In the genomic region with DNA sequence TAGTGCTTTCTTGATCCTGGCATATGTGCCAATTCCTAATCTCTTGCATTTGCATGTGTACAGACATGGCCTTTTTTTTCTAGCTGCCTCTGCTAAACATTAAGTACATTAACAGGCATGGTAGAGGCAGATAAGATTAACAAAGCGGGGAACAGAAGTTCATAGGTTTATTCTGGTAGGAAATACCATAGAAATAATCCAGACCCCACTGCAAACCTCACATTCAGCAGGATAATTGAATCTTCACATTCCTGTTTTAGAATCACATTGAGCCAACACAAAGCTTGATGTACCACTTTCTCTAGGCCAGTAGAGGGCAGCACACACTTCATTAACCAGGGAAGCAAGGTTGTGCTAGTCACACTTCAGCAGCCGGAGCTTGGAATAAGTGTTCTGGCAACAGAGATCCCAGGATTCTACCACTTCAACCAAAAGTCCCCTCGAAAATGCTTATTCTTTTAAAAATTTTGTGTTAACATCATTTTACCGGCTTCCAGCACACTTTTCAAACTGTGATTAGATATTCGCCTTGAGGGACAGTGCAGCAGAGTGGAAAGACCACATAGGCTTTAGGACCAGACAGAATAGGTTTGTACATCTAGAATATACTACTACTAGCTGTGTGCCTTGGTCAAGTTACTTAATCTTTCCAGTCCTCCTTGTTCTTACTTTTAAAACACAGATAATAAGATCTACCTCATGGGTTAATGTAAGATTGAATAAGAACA, we compare ENCODE assay signal across 8 cellular contexts.
DNase-seq lines count a peak whose midpoint lies in the region; ATAC-seq, FAIRE-seq and TF ChIP-seq lines count a peak whose summit lies in the region.

No MANE protein-coding gene starts in this region.

- no peaks in the 10 kb centered on the region for H3K9me3 ChIP-seq in cardiac muscle cell (ENCODE audit: low read depth)

- no peaks in the 10 kb centered on the region for H3K4me1 Mint-ChIP-seq in activated CD8-positive, alpha-beta T cell treated with anti-CD3 and anti-CD28 coated beads for 36 hours (ENCODE audit: low read depth)

- CTCF ChIA-PET in activated CD8-positive, alpha-beta T cell treated with anti-CD3 and anti-CD28 coated beads for 36 hours (lab: Charles Lee) = interaction anchor here (0.8 to 1.5 kb wide), 6 partner anchors 10 to 584 kb away, joined by 3 to 5 read pairs (median 3); no protein-coding TSS in a partner anchor

- no peak overlapping the region for H3K4me3 Mint-ChIP-seq in activated CD8-positive, alpha-beta T cell treated with anti-CD3 and anti-CD28 coated beads for 36 hours

- TF ChIP-seq CTCF in D721Med (IDR thresholded peaks at IDR 0.05; ENCODE audit: insufficient read depth, missing control alignments) (peak; percentile 85), cardiac muscle cell (IDR thresholded peaks at IDR 0.05; ENCODE audit: low read depth, low read length) (peak; percentile 87)
- TF ChIP-seq CTCF in activated CD8-positive, alpha-beta T cell treated with anti-CD3 and anti-CD28 coated beads for 36 hours (IDR thresholded peaks at IDR 0.05) = peak; percentile 61

- peak; percentile 85 for ATAC-seq in HG03354 (IDR thresholded peaks at IDR 0.05; ENCODE audit: poor library complexity, severe bottlenecking, unreplicated experiment)
- ATAC-seq in activated CD8-positive, alpha-beta T cell treated with anti-CD3 and anti-CD28 coated beads for 36 hours = peak; percentile 47

- POLR2A ChIA-PET in activated CD8-positive, alpha-beta T cell treated with anti-CD3 and anti-CD28 coated beads for 36 hours (lab: Charles Lee) = interaction anchor here (0.6 kb wide), 1 partner anchor 9 kb away, joined by 3 read pairs; no protein-coding TSS in a partner anchor

- H3K4me3 ChIP-seq in cardiac muscle cell = no peak overlapping the region

- H3K27ac Mint-ChIP-seq in activated CD8-positive, alpha-beta T cell treated with anti-CD3 and anti-CD28 coated beads for 36 hours = no peak overlapping the region

- FAIRE-seq in D721Med (lab: Jason Lieb, UNC) (peak; percentile 99), GM19239 (lab: Jason Lieb, UNC) (peak; percentile 79)

- no peaks in the 10 kb centered on the region for H3K36me3 ChIP-seq in cardiac muscle cell

- H3K27ac ChIP-seq in cardiac muscle cell = no peak overlapping the region

- no peaks in the 10 kb centered on the region for H3K9me3 Mint-ChIP-seq in activated CD8-positive, alpha-beta T cell treated with anti-CD3 and anti-CD28 coated beads for 36 hours

- H3K27me3 ChIP-seq in cardiac muscle cell = no peaks in the 10 kb centered on the region

- H3K27me3 Mint-ChIP-seq in activated CD8-positive, alpha-beta T cell treated with anti-CD3 and anti-CD28 coated beads for 36 hours = no peaks in the 10 kb centered on the region

- intact Hi-C loops in activated CD8-positive, alpha-beta T cell treated with anti-CD3 and anti-CD28 coated beads for 36 hours (cut with micrococcal nuclease) = no loop called here
- intact Hi-C loops in posterior cingulate gyrus (cut with DNase I) = loop anchor here (5.0 to 10.0 kb wide), 2 partner anchors 152 to 570 kb away; partner anchors contain the start of gene CDH2

- peaks cover 7% of the 10 kb centered on the region for H3K4me1 ChIP-seq in cardiac muscle cell (ENCODE audit: low read depth)

- no peaks in the 10 kb centered on the region for H3K36me3 Mint-ChIP-seq in activated CD8-positive, alpha-beta T cell treated with anti-CD3 and anti-CD28 coated beads for 36 hours (ENCODE audit: low read depth)

- DNase-seq in D721Med (ENCODE audit: insufficient read length, low spot score) (no peak), GM19239 (ENCODE audit: insufficient read length, low spot score) (peak; percentile 22), NCI-H2196 treated with DMSO at 0.1 percent for 48 hours (lab: John Stamatoyannopoulos, UW; ENCODE audit: unreplicated experiment) (peak; percentile 87), cardiac muscle cell (ENCODE audit: low read depth in 1 of 2, low spot score in 1 of 2) (peak; percentile 88 to 90), posterior cingulate gyrus (peak in 7 of 10 donors; percentile 21 to 89 (median 60))
- DNase-seq in activated CD8-positive, alpha-beta T cell treated with anti-CD3 and anti-CD28 coated beads for 36 hours = peak; percentile 38
- no peak for DNase-seq in effector CD8-positive, alpha-beta T cell (lab: John Stamatoyannopoulos, UW)

Comparison
In these comparisons a context has a peak if more than half of its experiments do, and no peak if none do; other contexts are left out.
1. DNase-seq: peak in GM19239 (single experiment), NCI-H2196 treated with DMSO at 0.1 percent for 48 hours (single experiment), activated CD8-positive, alpha-beta T cell treated with anti-CD3 and anti-CD28 coated beads for 36 hours (single experiment), cardiac muscle cell (2 of 2) and posterior cingulate gyrus (7 of 10); none in D721Med (single experiment) and effector CD8-positive, alpha-beta T cell (single experiment).
2. Peak in every context shown above with its lines, with median percentiles within 50 percentile points of each other: CTCF ChIP-seq.